9 cellular contexts compared by ENCODE assay signal in the genomic region with DNA sequence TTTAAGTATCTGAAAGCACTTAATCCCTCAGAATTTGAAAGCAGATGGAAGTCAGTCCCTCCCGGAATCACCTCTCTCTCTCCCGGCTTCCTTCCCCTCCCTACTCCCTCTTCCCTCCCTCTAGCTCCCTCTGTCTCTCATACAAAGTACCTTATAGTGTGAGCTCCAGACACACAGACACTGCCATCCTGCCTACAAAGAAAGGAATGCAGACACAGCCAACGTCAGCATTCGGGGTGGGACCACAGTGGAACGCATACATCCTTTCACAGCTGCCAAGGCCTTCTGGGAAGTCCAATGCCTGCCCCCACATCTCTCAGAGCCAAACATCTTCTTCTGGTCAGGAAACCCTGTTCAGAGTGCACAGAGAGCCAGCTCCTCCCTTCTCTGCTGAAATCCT. TPM values are rescaled to one million over a fixed set of nuclear protein-coding genes. Genes with fewer than 3 reads are reported as not detected.
DNase-seq lines count a peak whose midpoint lies in the region; ATAC-seq and TF ChIP-seq lines count a peak whose summit lies in the region.
"Had no signal": no experiment of that assay in that cellular context is flagged by ENCODE, and none has a peak within 500 bp of the region (broad histone marks: within the 10 kb centered on the region; RNA-seq: fewer than 3 reads in every experiment).

No MANE protein-coding gene starts in this region.

- H3K4me3 ChIP-seq in coronary artery = peak overlapping the region; percentile 56
- H3K4me3 ChIP-seq in left lung = no peak overlapping the region
- H3K4me3 ChIP-seq in suprapubic skin = no peak overlapping the region

- H3K4me1 ChIP-seq in left lung = peaks cover 79 to 100% of the 10 kb centered on the region in 2 donors
- peaks cover 75% of the 10 kb centered on the region for H3K4me1 ChIP-seq in suprapubic skin

- H3K36me3 ChIP-seq in left lung (no peaks in the 10 kb centered on the region), suprapubic skin (no peaks in the 10 kb centered on the region)

- peaks cover 16 to 24% of the 10 kb centered on the region in 2 donors for H3K36me3 Mint-ChIP-seq in CD14-positive monocyte
- H3K36me3 Mint-ChIP-seq in activated T-cell treated with anti-CD3 and anti-CD28 coated beads, Interleukin-2, amount 50 U/mL, for 24 hours (ENCODE audit: low read depth) = peaks cover 4% of the 10 kb centered on the region

- 29% methylated on average over 5 of the region's 5 CpGs for WGBS in suprapubic skin

- H3K27me3 ChIP-seq in left lung (no peaks in the 10 kb centered on the region), suprapubic skin (no peaks in the 10 kb centered on the region)

- TF ChIP-seq CTCF in CD14-positive monocyte (IDR thresholded peaks at IDR 0.05) (no peak), coronary artery (IDR thresholded peaks at IDR 0.05) (no peak), left lung (IDR thresholded peaks at IDR 0.05) (no peak), suprapubic skin (IDR thresholded peaks at IDR 0.05) (peak; percentile 22 to 26)

- H3K27ac ChIP-seq in coronary artery (peak overlapping the region; percentile 80 to 84), left lung (peak overlapping the region; percentile 59 to 83), suprapubic skin (peak overlapping the region; percentile 87)

- peak; percentile 71 for ATAC-seq in left lung
- no peak for ATAC-seq in HG02763 (IDR thresholded peaks at IDR 0.05; ENCODE audit: unreplicated experiment)

- no peak overlapping the region for H3K4me3 Mint-ChIP-seq in CD14-positive monocyte
- no peak overlapping the region for H3K4me3 Mint-ChIP-seq in activated T-cell treated with anti-CD3 and anti-CD28 coated beads, Interleukin-2, amount 50 U/mL, for 24 hours
- H3K4me3 Mint-ChIP-seq: central memory CD8-positive, alpha-beta T cell had no signal

- peak; percentile 78 for TF ChIP-seq EP300 in suprapubic skin (IDR thresholded peaks at IDR 0.05)

- peak overlapping the region in 4 of 7 donors; percentile 8 to 78 (median 32) for H3K27ac Mint-ChIP-seq in CD14-positive monocyte
- no peak overlapping the region for H3K27ac Mint-ChIP-seq in activated T-cell treated with anti-CD3 and anti-CD28 coated beads, Interleukin-2, amount 50 U/mL, for 24 hours

- H3K9me3 Mint-ChIP-seq in CD14-positive monocyte = peaks cover 0 to 3% (median 0%) of the 10 kb centered on the region in 7 donors
- no peaks in the 10 kb centered on the region for H3K9me3 Mint-ChIP-seq in activated T-cell treated with anti-CD3 and anti-CD28 coated beads, Interleukin-2, amount 50 U/mL, for 24 hours
- H3K9me3 Mint-ChIP-seq: central memory CD8-positive, alpha-beta T cell had no signal

- TF ChIP-seq POLR2A in suprapubic skin (IDR thresholded peaks at IDR 0.05) = no peak

- no peaks in the 10 kb centered on the region for H3K9me3 ChIP-seq in left lung
- H3K9me3 ChIP-seq in suprapubic skin = no peaks in the 10 kb centered on the region

- no peak for DNase-seq in CD14-positive monocyte (ENCODE audit: low spot score)
- peak; percentile 17 for DNase-seq in NCI-H2171 (lab: John Stamatoyannopoulos, UW)
- peak; percentile 94 for DNase-seq in coronary artery (ENCODE audit: low spot score)
- peak in 1 of 2 donors; percentile 83 for DNase-seq in left lung
- peak; percentile 85 to 87 for DNase-seq in suprapubic skin (ENCODE audit: low spot score in 2 of 2)
- no peak for DNase-seq in activated T-cell treated with anti-CD3 and anti-CD28 coated beads, Interleukin-2, amount 50 U/mL, for 24 hours
- DNase-seq in T1000 (lab: John Stamatoyannopoulos, UW) = no peak

- intact Hi-C loops in CD14-positive monocyte (cut with micrococcal nuclease) (no loop called here), left lung (cut with DNase I) (no loop called here)

- peaks cover 86% of the 10 kb centered on the region for H3K4me1 Mint-ChIP-seq in CD14-positive monocyte
- peaks cover 72% of the 10 kb centered on the region for H3K4me1 Mint-ChIP-seq in activated T-cell treated with anti-CD3 and anti-CD28 coated beads, Interleukin-2, amount 50 U/mL, for 24 hours (ENCODE audit: low read depth)

- peaks cover 0 to under 1% (median 0%) of the 10 kb centered on the region in 3 donors for H3K27me3 Mint-ChIP-seq in CD14-positive monocyte (ENCODE audit: low read depth in 3 of 3)
- H3K27me3 Mint-ChIP-seq in activated T-cell treated with anti-CD3 and anti-CD28 coated beads, Interleukin-2, amount 50 U/mL, for 24 hours = no peaks in the 10 kb centered on the region
- H3K27me3 Mint-ChIP-seq: central memory CD8-positive, alpha-beta T cell had no signal

RNA-seq across cellular contexts. Expression of a gene that starts 9.3 kb away (rescaled TPM):
- polyA plus RNA-seq in CD14-positive monocyte = 1 to 10 TPM; 2.8 to 4.6 TPM
- total RNA-seq in left lung (10 to 100 TPM; 18.4 to 22.6 TPM), suprapubic skin (10 to 100 TPM in 2 of 4 donors, 1 to 10 TPM in 2; 9.2 to 22.8 (median 13.4) TPM)

RNA-seq across cellular contexts. Expression of a gene that starts 35.3 kb away (rescaled TPM):
- polyA plus RNA-seq in CD14-positive monocyte = 10 to 100 TPM; 10.7 to 18.1 TPM
- total RNA-seq in left lung (10 to 100 TPM; 41.9 to 42.9 TPM), suprapubic skin (10 to 100 TPM; 13.7 to 76.1 (median 54.1) TPM)

Comparison
In these comparisons a context has a peak if more than half of its experiments do, and no peak if none do; other contexts are left out.
1. DNase-seq: peak in NCI-H2171 (single experiment), coronary artery (single experiment) and suprapubic skin (2 of 2); none in CD14-positive monocyte (single experiment), activated T-cell treated with anti-CD3 and anti-CD28 coated beads, Interleukin-2, amount 50 U/mL, for 24 hours (single experiment) and T1000 (single experiment).
2. CTCF ChIP-seq: peak in suprapubic skin (2 of 2); none in CD14-positive monocyte (single experiment), coronary artery (single experiment) and left lung (0 of 2).
3. Peak in every context shown above with its lines, with median percentiles within 50 percentile points of each other: H3K27ac ChIP-seq.